ENCODE assay signal across 13 cellular contexts in genomic region chr2:96806468-96807126, GRCh38. TPM values are rescaled to one million over a fixed set of nuclear protein-coding genes. Genes with fewer than 3 reads are reported as not detected.
A peak's percentile ranks its signal among the peaks of the same experiment; 100 is the strongest.
DNase-seq lines count a peak whose midpoint lies in the region; ATAC-seq and TF ChIP-seq lines count a peak whose summit lies in the region.
"Had no signal": no experiment of that assay in that cellular context is flagged by ENCODE, and none has a peak within 500 bp of the region (broad histone marks: within the 10 kb centered on the region; RNA-seq: fewer than 3 reads in every experiment).

No MANE protein-coding gene starts in this region.

- no peaks in the 10 kb centered on the region for H3K27me3 ChIP-seq in CD4-positive, CD25-positive, alpha-beta regulatory T cell (ENCODE audit: control insufficient read depth, insufficient read depth, low read length)
- H3K27me3 ChIP-seq in SK-N-SH (ENCODE audit: insufficient read depth) = no peaks in the 10 kb centered on the region
- H3K27me3 ChIP-seq: gastroesophageal sphincter, testis had no signal

- no peaks in the 10 kb centered on the region for H4K20me1 ChIP-seq in SK-N-SH (ENCODE audit: insufficient read depth)

- peak; percentile 79 for ATAC-seq in CD4-positive, CD25-positive, alpha-beta regulatory T cell (ENCODE audit: low read depth in 2 of 2)
- ATAC-seq in GM18502 (IDR thresholded peaks at IDR 0.05; ENCODE audit: poor library complexity, unreplicated experiment) = no peak
- ATAC-seq: gastroesophageal sphincter had no signal

- peak overlapping the region; percentile 82 to 95 (median 87) for H3K4me3 Mint-ChIP-seq in CD4-positive, CD25-positive, alpha-beta regulatory T cell
- H3K4me3 Mint-ChIP-seq: CD14-positive monocyte had no signal

- H3K4me1 Mint-ChIP-seq in CD4-positive, CD25-positive, alpha-beta regulatory T cell = peaks cover 11 to 41% (median 18%) of the 10 kb centered on the region in 4 donors
- H3K4me1 Mint-ChIP-seq: CD14-positive monocyte had no signal

- no peaks in the 10 kb centered on the region for H3K27me3 Mint-ChIP-seq in CD4-positive, CD25-positive, alpha-beta regulatory T cell

- no peak for TF ChIP-seq CTCF in GM20000 (IDR thresholded peaks at IDR 0.05; ENCODE audit: extremely low read depth, missing control alignments)
- TF ChIP-seq CTCF in SK-N-SH (IDR thresholded peaks at IDR 0.05) = no peak

- no peak overlapping the region for H3K9ac ChIP-seq in SK-N-SH
- H3K9ac ChIP-seq: parathyroid adenoma had no signal

- no peaks in the 10 kb centered on the region for H3K79me2 ChIP-seq in SK-N-SH (ENCODE audit: insufficient read depth)
- H3K79me2 ChIP-seq: parathyroid adenoma had no signal

- H3K4me2 ChIP-seq in SK-N-SH = no peak overlapping the region

- H3K36me3 Mint-ChIP-seq in CD4-positive, CD25-positive, alpha-beta regulatory T cell = peaks cover 11% of the 10 kb centered on the region

- DNase-seq in CD4-positive, CD25-positive, alpha-beta regulatory T cell = peak in 2 of 3 donors; percentile 77 to 78
- DNase-seq in GM20000 (ENCODE audit: low spot score) (peak; percentile 79), T-helper 9 cell (peak; percentile 26), fibroblast of peridontal ligament (ENCODE audit: extremely low read depth) (peak; percentile 19), superior temporal gyrus (ENCODE audit: extremely low spot score) (no peak), AG20443 (ENCODE audit: low spot score) (no peak), SK-N-SH (no peak)
- DNase-seq: NCI-H524 treated with DMSO at 0.1 percent for 48 hours, testis had no signal

- H3K4me3 ChIP-seq in CD4-positive, CD25-positive, alpha-beta regulatory T cell (ENCODE audit: low read depth, low read length) = peak overlapping the region; percentile 77
- H3K4me3 ChIP-seq in SK-N-SH (ENCODE audit: low read depth in 2 of 2, low read length in 1 of 2) = no peak overlapping the region
- H3K4me3 ChIP-seq: gastroesophageal sphincter, testis had no signal

- H2AFZ ChIP-seq in SK-N-SH (ENCODE audit: low read depth) = no peak overlapping the region
- H2AFZ ChIP-seq: parathyroid adenoma had no signal

- CTCF ChIA-PET in SK-N-SH (lab: Yijun Ruan, JAX) = interaction anchor here (0.8 to 1.5 kb wide), 3 partner anchors 10 to 257 kb away, joined by 3 to 6 read pairs (median 3); partner anchors contain the start of gene CNNM3

- H3K27ac Mint-ChIP-seq in CD4-positive, CD25-positive, alpha-beta regulatory T cell = peak overlapping the region; percentile 95 to 100 (median 99)

- 92% methylated on average over 23 of the region's 23 CpGs for WGBS in SK-N-SH (ENCODE audit: low lambda C conversion rate)

- peak overlapping the region; percentile 76 for H3K27ac ChIP-seq in CD4-positive, CD25-positive, alpha-beta regulatory T cell (ENCODE audit: insufficient read depth, low read length, poor library complexity, severe bottlenecking)
- no peak overlapping the region for H3K27ac ChIP-seq in SK-N-SH (ENCODE audit: low read depth in 2 of 2, low read length in 1 of 2)
- H3K27ac ChIP-seq: gastroesophageal sphincter, parathyroid adenoma, testis had no signal

- H3K36me3 ChIP-seq in CD4-positive, CD25-positive, alpha-beta regulatory T cell (ENCODE audit: control insufficient read depth, insufficient read depth, low read length) = no peaks in the 10 kb centered on the region
- peaks cover 0 to 2% of the 10 kb centered on the region in 2 experiments for H3K36me3 ChIP-seq in SK-N-SH (replicated peaks in 1 of 2; ENCODE audit: control insufficient read depth in 1 of 2, insufficient read depth in 2 of 2, low read length in 1 of 2)

- no peaks in the 10 kb centered on the region for H3K9me3 ChIP-seq in CD4-positive, CD25-positive, alpha-beta regulatory T cell (ENCODE audit: control insufficient read depth in 2 of 2, low read length in 2 of 2)
- H3K9me3 ChIP-seq in SK-N-SH = no peaks in the 10 kb centered on the region
- H3K9me3 ChIP-seq: gastroesophageal sphincter, testis had no signal

- peaks cover 32% of the 10 kb centered on the region for H3K4me1 ChIP-seq in CD4-positive, CD25-positive, alpha-beta regulatory T cell (ENCODE audit: control insufficient read depth, insufficient read depth, low read length, poor library complexity, severe bottlenecking)
- H3K4me1 ChIP-seq in SK-N-SH (ENCODE audit: control insufficient read depth in 1 of 2, insufficient read depth in 2 of 2, low read depth in 1 of 2, low read length in 1 of 2) = peaks cover 0 to 11% of the 10 kb centered on the region in 2 experiments; a peak in 1 of 4 replicates
- H3K4me1 ChIP-seq: gastroesophageal sphincter had no signal

- TF ChIP-seq RAD21 in SK-N-SH (IDR thresholded peaks at IDR 0.05; ENCODE audit: low read length) = no peak

- no peaks in the 10 kb centered on the region for H3K9me2 ChIP-seq in SK-N-SH

- POLR2A ChIA-PET in SK-N-SH (lab: Yijun Ruan, JAX) = no interaction called here

- no peaks in the 10 kb centered on the region for H3F3A ChIP-seq in SK-N-SH (replicated peaks; ENCODE audit: insufficient read depth)

- no peak for TF ChIP-seq EP300 in SK-N-SH (IDR thresholded peaks at IDR 0.05; ENCODE audit: borderline replicate concordance in 1 of 2, low read depth in 1 of 2, low read length in 1 of 2)

- H3K9me3 Mint-ChIP-seq in CD4-positive, CD25-positive, alpha-beta regulatory T cell = no peaks in the 10 kb centered on the region
- H3K9me3 Mint-ChIP-seq: CD14-positive monocyte had no signal

TF ChIP-seq in SK-N-SH, 30 proteins besides CTCF, POLR2A, EP300 and RAD21:
- TF ChIP-seq YY1 (IDR thresholded peaks at IDR 0.05; ENCODE audit: low read depth) (no peak), TAF1 (IDR thresholded peaks at IDR 0.05; ENCODE audit: borderline replicate concordance, low read depth, low read length) (no peak), JUND (IDR thresholded peaks at IDR 0.05) (no peak), MAX (IDR thresholded peaks at IDR 0.05; ENCODE audit: low read depth) (no peak), FOXJ3 (CRISPR knock-in tag; IDR thresholded peaks at IDR 0.05) (no peak), NRF1 (IDR thresholded peaks at IDR 0.05; ENCODE audit: low read depth, low read length) (no peak), GATA2 (CRISPR knock-in tag; IDR thresholded peaks at IDR 0.05) (no peak)

RNA-seq across cellular contexts. Expression of gene CNNM3, which starts 9.5 kb away (rescaled TPM):
- total RNA-seq in CD4-positive, CD25-positive, alpha-beta regulatory T cell = 33.1 TPM
- polyA plus RNA-seq in CD4-positive, CD25-positive, alpha-beta regulatory T cell = 10 to 100 TPM in 2 of 4 donors, 1 to 10 TPM in 2; 4.9 to 14.0 (median 7.9) TPM
- 9.3 and 14.7 TPM in 2 replicates for polyA plus RNA-seq in SK-N-SH (2012; rRNA removed)
- 5.6 and 7.1 TPM in 2 replicates for polyA plus RNA-seq in SK-N-SH (2012; cell fraction: cytosol; rRNA removed)
- 15.2 and 18.5 TPM in 2 replicates for polyA plus RNA-seq in SK-N-SH (2012; cell fraction: nucleus; rRNA removed)

RNA-seq across cellular contexts. Expression of gene ANKRD23, which starts 37.2 kb away (rescaled TPM):
- total RNA-seq in CD4-positive, CD25-positive, alpha-beta regulatory T cell = 16.4 TPM
- 1 to 10 TPM in 1 of 4 donors, under 1 TPM in 3; 0.68 to 1.1 (median 0.90) TPM for polyA plus RNA-seq in CD4-positive, CD25-positive, alpha-beta regulatory T cell
- 3.1 and 3.8 TPM in 2 replicates for polyA plus RNA-seq in SK-N-SH (2012; rRNA removed)
- polyA plus RNA-seq in SK-N-SH (2012; cell fraction: cytosol; rRNA removed) = 0.62 and 1.2 TPM in 2 replicates
- 20.3 and 22.2 TPM in 2 replicates for polyA plus RNA-seq in SK-N-SH (2012; cell fraction: nucleus; rRNA removed)
- polyA plus RNA-seq: CD14-positive monocyte had no signal

RNA-seq across cellular contexts. Expression of gene CNNM4, which starts 45.9 kb away (rescaled TPM):
- 11.2 TPM for total RNA-seq in CD4-positive, CD25-positive, alpha-beta regulatory T cell
- 1 to 10 TPM in 3 of 4 donors, under 1 TPM in 1; 0.98 to 3.2 (median 2.6) TPM for polyA plus RNA-seq in CD4-positive, CD25-positive, alpha-beta regulatory T cell
- 5.5 TPM in 2 replicates for polyA plus RNA-seq in SK-N-SH (2012; rRNA removed)
- polyA plus RNA-seq in SK-N-SH (2012; cell fraction: cytosol; rRNA removed) = 2.9 and 3.9 TPM in 2 replicates
- polyA plus RNA-seq in SK-N-SH (2012; cell fraction: nucleus; rRNA removed) = 5.9 and 6.8 TPM in 2 replicates

RNA-seq across cellular contexts. Expression of gene ANKRD39, which starts 51.2 kb away (rescaled TPM):
- 31.9 TPM for total RNA-seq in CD4-positive, CD25-positive, alpha-beta regulatory T cell
- polyA plus RNA-seq in CD4-positive, CD25-positive, alpha-beta regulatory T cell = 10 to 100 TPM; 30.2 to 44.4 (median 37.6) TPM
- polyA plus RNA-seq in SK-N-SH (2012; rRNA removed) = 11.8 and 13.4 TPM in 2 replicates
- 7.2 and 10.5 TPM in 2 replicates for polyA plus RNA-seq in SK-N-SH (2012; cell fraction: cytosol; rRNA removed)
- polyA plus RNA-seq in SK-N-SH (2012; cell fraction: nucleus; rRNA removed) = 18.7 and 27.3 TPM in 2 replicates

Comparison
In these comparisons a context has a peak if more than half of its experiments do, and no peak if none do; other contexts are left out.
1. DNase-seq: peak in CD4-positive, CD25-positive, alpha-beta regulatory T cell (2 of 3), GM20000 (single experiment), T-helper 9 cell (single experiment) and fibroblast of peridontal ligament (single experiment); none in superior temporal gyrus (single experiment), AG20443 (single experiment) and SK-N-SH (single experiment).